Comparison of ENCODE assay signal across 9 cellular contexts in genomic region chr20:63518946-63519764, GRCh38. TPM values are rescaled to one million over a fixed set of nuclear protein-coding genes. Genes with fewer than 3 reads are reported as not detected.
DNase-seq lines count a peak whose midpoint lies in the region; ATAC-seq and TF ChIP-seq lines count a peak whose summit lies in the region.
"Had no signal": no experiment of that assay in that cellular context is flagged by ENCODE, and none has a peak within 500 bp of the region (broad histone marks: within the 10 kb centered on the region; RNA-seq: fewer than 3 reads in every experiment).

No MANE protein-coding gene starts in this region.

- TF ChIP-seq POLR2A in uterus (IDR thresholded peaks at IDR 0.05): no peak

- peak overlapping the region; percentile 58 to 98 (median 88) for H3K4me3 ChIP-seq in dorsolateral prefrontal cortex
- H3K4me3 ChIP-seq in mucosa of descending colon: no peak overlapping the region
- peak overlapping the region; percentile 77 to 94 for H3K4me3 ChIP-seq in uterus

- H3K4me1 Mint-ChIP-seq in activated naive CD4-positive, alpha-beta T cell treated with anti-CD3 and anti-CD28 coated beads, Interleukin-2, amount 50 U/mL, for 24 hours: peaks cover 5% of the 10 kb centered on the region

- H3K27ac Mint-ChIP-seq in activated naive CD4-positive, alpha-beta T cell treated with anti-CD3 and anti-CD28 coated beads, Interleukin-2, amount 50 U/mL, for 24 hours: peak overlapping the region; percentile 59

- peak overlapping the region; percentile 64 for H3K4me3 Mint-ChIP-seq in activated naive CD4-positive, alpha-beta T cell treated with anti-CD3 and anti-CD28 coated beads, Interleukin-2, amount 50 U/mL, for 24 hours

- H3K36me3 ChIP-seq in mucosa of descending colon (ENCODE audit: low read depth) (no peaks in the 10 kb centered on the region), uterus (no peaks in the 10 kb centered on the region)

- H3K27ac ChIP-seq in dorsolateral prefrontal cortex: peak overlapping the region in 33 of 59 donors; percentile 23 to 100 (median 97)
- H3K27ac ChIP-seq in uterus: peak overlapping the region; percentile 90 to 93

- TF ChIP-seq CTCF in dorsolateral prefrontal cortex (IDR thresholded peaks at IDR 0.05 in 54 of 56, conservative IDR thresholded peaks at IDR 0.05 in 2 of 56; ENCODE audit: low read depth in 1 of 56, partially characterized antibody in 56 of 56) (peak in 1 of 56 donors; percentile 4), mucosa of descending colon (IDR thresholded peaks at IDR 0.05) (no peak), uterus (IDR thresholded peaks at IDR 0.05) (no peak)

- peaks cover 7% of the 10 kb centered on the region for H3K36me3 Mint-ChIP-seq in activated naive CD4-positive, alpha-beta T cell treated with anti-CD3 and anti-CD28 coated beads, Interleukin-2, amount 50 U/mL, for 24 hours

- peaks cover 2% of the 10 kb centered on the region for H3K9me3 ChIP-seq in mucosa of descending colon
- no peaks in the 10 kb centered on the region for H3K9me3 ChIP-seq in uterus

- no peaks in the 10 kb centered on the region for H3K9me3 Mint-ChIP-seq in activated naive CD4-positive, alpha-beta T cell treated with anti-CD3 and anti-CD28 coated beads, Interleukin-2, amount 50 U/mL, for 24 hours

- H3K27me3 ChIP-seq in dorsolateral prefrontal cortex: no peaks in the 10 kb centered on the region
- H3K27me3 ChIP-seq in uterus: no peaks in the 10 kb centered on the region

- intact Hi-C loops in dorsolateral prefrontal cortex (cut with DNase I) (loop anchor here (2.0 to 10.0 kb wide), 2 partner anchors 22 to 304 kb away; partner anchors contain the start of gene YTHDF1 (in 1 of the 2)), mucosa of descending colon (cut with DNase I, micrococcal nuclease) (no loop called here), uterus (cut with DNase I; ENCODE audit: low total_unique reads) (no loop called here)

- ATAC-seq in mucosa of descending colon: no peak

- H3K4me1 ChIP-seq in mucosa of descending colon (ENCODE audit: low read depth): peaks cover 16% of the 10 kb centered on the region
- peaks cover 0 to 26% of the 10 kb centered on the region in 2 donors for H3K4me1 ChIP-seq in uterus

- no peak for DNase-seq in activated naive CD4-positive, alpha-beta T cell (lab: John Stamatoyannopoulos, UW)
- DNase-seq in dorsolateral prefrontal cortex (peak in 2 of 10 donors; percentile 44), mucosa of descending colon (peak; percentile 30 to 60 (median 44)), uterus (peak in 1 of 2 donors; percentile 26), midbrain (lab: John Stamatoyannopoulos, UW) (no peak), globus pallidus (ENCODE audit: low spot score) (no peak), NCI-H1105 treated with DMSO at 0.1 percent for 48 hours (lab: John Stamatoyannopoulos, UW) (no peak)

- no peaks in the 10 kb centered on the region for H3K27me3 Mint-ChIP-seq in activated naive CD4-positive, alpha-beta T cell treated with anti-CD3 and anti-CD28 coated beads, Interleukin-2, amount 50 U/mL, for 24 hours

RNA-seq across cellular contexts. Expression of gene PPDPF, which starts 1.4 kb away (rescaled TPM):
- total RNA-seq in dorsolateral prefrontal cortex: 100 to 1,000 TPM in 110 of 120 experiments, 10 to 100 TPM in 10; 80.2 to 340 (median 148) TPM
- 100 to 1,000 TPM; 263 to 672 (median 537) TPM for total RNA-seq in mucosa of descending colon
- total RNA-seq in uterus: 100 to 1,000 TPM in 2 of 4 donors, 10 to 100 TPM in 2; 35.8 to 200 (median 88.6) TPM

RNA-seq across cellular contexts. Expression of gene PTK6, which starts 18.0 kb away (rescaled TPM):
- under 1 TPM in 66 of 120 experiments, not detected in 54; 0.13 to 0.64 (median 0.24) TPM for total RNA-seq in dorsolateral prefrontal cortex
- total RNA-seq in mucosa of descending colon: 10 to 100 TPM; 39.5 to 91.7 (median 87.1) TPM
- under 1 TPM in 2 of 4 donors, not detected in 2; under 0.01 TPM for total RNA-seq in uterus

RNA-seq across cellular contexts. Expression of gene EEF1A2, which starts 20.3 kb away (rescaled TPM):
- total RNA-seq in dorsolateral prefrontal cortex: 100 to 1,000 TPM; 166 to 904 (median 657) TPM
- total RNA-seq in mucosa of descending colon: 10 to 100 TPM in 1 of 3 donors, 1 to 10 TPM in 2; 1.3 to 15.0 (median 2.7) TPM
- total RNA-seq in uterus: 1 to 10 TPM in 2 of 4 donors, not detected in 2; 1.1 to 1.5 TPM
- total RNA-seq: subcutaneous adipose tissue had no signal

RNA-seq across cellular contexts. Expression of gene SRMS, which starts 28.4 kb away (rescaled TPM):
- total RNA-seq in dorsolateral prefrontal cortex: not detected
- total RNA-seq in mucosa of descending colon: under 1 TPM; 0.25 to 0.52 (median 0.27) TPM
- not detected for total RNA-seq in uterus
- total RNA-seq: subcutaneous adipose tissue had no signal

RNA-seq across cellular contexts. Expression of gene FNDC11, which starts 34.8 kb away (rescaled TPM):
- total RNA-seq in dorsolateral prefrontal cortex (1 to 10 TPM in 3 of 120 experiments, under 1 TPM in 50, not detected in 67; 0.13 to 2.1 (median 0.39) TPM), mucosa of descending colon (under 1 TPM in 2 of 3 donors, not detected in 1; 0.19 to 0.25 TPM), uterus (under 1 TPM in 2 of 4 donors, not detected in 2; 0.34 to 0.69 TPM)

Comparison
In these comparisons a context has a peak if more than half of its experiments do, and no peak if none do; other contexts are left out.
1. DNase-seq: peak in mucosa of descending colon (3 of 3); none in activated naive CD4-positive, alpha-beta T cell (0 of 4), midbrain (single experiment), globus pallidus (single experiment) and NCI-H1105 treated with DMSO at 0.1 percent for 48 hours (single experiment).
2. RNA of gene PTK6, which starts 18.0 kb away (total RNA-seq): 39.5 to 91.7 TPM in mucosa of descending colon; 0.13 to 0.64 TPM in dorsolateral prefrontal cortex and under 0.01 TPM in uterus; every median in the first group is over 10 times any median in the second.
3. RNA of gene EEF1A2, which starts 20.3 kb away (total RNA-seq): 166 to 904 TPM in dorsolateral prefrontal cortex; 1.3 to 15.0 TPM in mucosa of descending colon and 1.1 to 1.5 TPM in uterus; every median in the first group is over 10 times any median in the second.
4. intact Hi-C loops: an anchor here in dorsolateral prefrontal cortex (2.0 to 10.0 kb wide); none called in mucosa of descending colon and uterus.